Comparison of ENCODE assay signal across 8 cellular contexts in the genomic region with DNA sequence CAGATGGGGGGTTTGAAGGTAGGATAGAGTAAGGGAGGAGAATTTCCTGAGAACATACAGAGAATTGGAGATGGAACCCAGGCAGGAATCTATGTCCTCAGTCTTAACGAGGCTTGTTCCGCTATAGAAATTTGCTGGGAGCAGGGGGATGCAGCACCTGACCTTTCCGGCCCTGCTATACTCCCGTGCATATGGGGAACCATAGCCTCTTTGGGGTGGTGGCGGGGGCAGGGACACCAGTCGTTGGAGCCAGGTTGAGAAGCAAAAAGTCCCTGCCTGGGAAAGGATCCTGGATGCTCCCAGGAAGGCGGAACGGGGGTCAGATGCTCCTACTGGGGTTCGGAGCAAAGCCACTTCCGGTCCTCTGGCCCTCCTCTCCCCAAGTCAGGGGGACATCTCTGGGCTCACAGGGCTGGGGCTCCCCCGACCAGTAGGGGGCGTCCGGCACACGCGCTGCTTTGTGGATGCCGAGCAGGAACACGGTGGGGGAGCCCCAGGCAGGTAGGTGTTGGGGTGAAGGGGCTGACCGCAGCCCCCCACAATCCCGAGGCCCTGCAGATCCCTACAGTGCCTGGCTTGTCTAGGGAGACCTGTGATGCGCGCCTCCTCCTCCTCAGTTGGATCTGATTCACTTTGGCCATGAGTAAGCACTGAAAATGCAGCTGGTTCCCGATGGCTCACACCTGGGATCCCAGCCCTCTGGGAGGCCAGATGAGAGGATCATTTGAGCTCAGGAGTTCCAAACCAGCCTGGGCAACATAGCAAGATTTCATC. TPM values are rescaled to one million over a fixed set of nuclear protein-coding genes. Genes with fewer than 3 reads are reported as not detected.
DNase-seq lines count a peak whose midpoint lies in the region; ATAC-seq, FAIRE-seq and TF ChIP-seq lines count a peak whose summit lies in the region.

No MANE protein-coding gene starts in this region.

- CTCF ChIA-PET in A673 (lab: Charles Lee) (interaction anchor here (0.5 to 1.5 kb wide), 6 partner anchors 15 to 1640 kb away, joined by 3 to 12 read pairs (median 4); no protein-coding TSS in a partner anchor), SK-N-SH (lab: Yijun Ruan, JAX) (interaction anchor here (0.6 to 14.5 kb wide), 29 partner anchors 10 to 114 kb away, joined by 3 to 281 read pairs (median 5); a partner anchor contains a TSS)

- H3K4me1 ChIP-seq in A673 (ENCODE audit: insufficient read depth, low read length, poor library complexity, severe bottlenecking) (peaks cover 3% of the 10 kb centered on the region), SK-N-SH (ENCODE audit: control insufficient read depth in 1 of 2, insufficient read depth in 2 of 2, low read depth in 1 of 2, low read length in 1 of 2) (peaks cover 0 to 10% of the 10 kb centered on the region in 2 experiments; a peak in 1 of 4 replicates), heart left ventricle (peaks cover 5 to 25% (median 17%) of the 10 kb centered on the region in 12 donors)

- no peaks in the 10 kb centered on the region for H3K9me3 Mint-ChIP-seq in activated naive CD4-positive, alpha-beta T cell treated with anti-CD3 and anti-CD28 coated beads, Interleukin-2, amount 50 U/mL, for 72 hours

- H3K4me2 ChIP-seq in SK-N-SH: no peak overlapping the region

- no TSS peak for BruUV-seq in A673 (replicated peaks; lab: Mats Ljungman, UMichigan)

- WGBS in SK-N-SH (ENCODE audit: low lambda C conversion rate): 43% methylated on average over 6 of the region's 22 CpGs
- WGBS in heart left ventricle, 4 donors: 13 to 22% (median 16%) methylated on average over 11 to 22 of the region's 22 CpGs

- H3K27me3 ChIP-seq in A673 (replicated peaks; ENCODE audit: insufficient read depth, low read depth, low read length, poor library complexity) (no peaks in the 10 kb centered on the region), HL-60 (ENCODE audit: insufficient read depth, poor library complexity, severe bottlenecking) (no peaks in the 10 kb centered on the region), SK-N-SH (ENCODE audit: insufficient read depth) (no peaks in the 10 kb centered on the region), heart left ventricle (peaks cover 0 to 3% (median 0%) of the 10 kb centered on the region in 9 donors)

- no peaks in the 10 kb centered on the region for H3K9me2 ChIP-seq in SK-N-SH

- H2AFZ ChIP-seq in SK-N-SH (ENCODE audit: low read depth): no peak overlapping the region

- H3F3A ChIP-seq in SK-N-SH (replicated peaks; ENCODE audit: insufficient read depth): no peaks in the 10 kb centered on the region

- H3K4me3 ChIP-seq in A673 (ENCODE audit: low read depth, low read length, poor library complexity, severe bottlenecking): no peak overlapping the region
- H3K4me3 ChIP-seq in HL-60 (replicated peaks; ENCODE audit: insufficient read depth, low read length): peak overlapping the region; percentile 19
- no peak overlapping the region for H3K4me3 ChIP-seq in SK-N-SH (ENCODE audit: low read depth in 2 of 2, low read length in 1 of 2)
- H3K4me3 ChIP-seq in heart left ventricle: peak overlapping the region in 1 of 12 donors; percentile 13

- H3K9ac ChIP-seq in SK-N-SH: no peak overlapping the region

- no peak for TF ChIP-seq EP300 in SK-N-SH (IDR thresholded peaks at IDR 0.05; ENCODE audit: borderline replicate concordance in 1 of 2, low read depth in 1 of 2, low read length in 1 of 2)

- DNase-seq in A673 (ENCODE audit: low spot score) (peak; percentile 79), GM12892 (ENCODE audit: insufficient read length) (peak; percentile 98), HL-60 (ENCODE audit: low read depth in 1 of 2, low spot score in 1 of 2) (peak; percentile 50 to 71), SK-N-SH (peak; percentile 91), heart left ventricle (peak; percentile 73 to 91 (median 78)), sciatic nerve (ENCODE audit: low spot score) (peak; percentile 88)
- peak; percentile 72 to 89 for DNase-seq in activated naive CD4-positive, alpha-beta T cell treated with anti-CD3 and anti-CD28 coated beads, Interleukin-2, amount 50 U/mL, for 72 hours (ENCODE audit: low spot score in 2 of 2)

- TF ChIP-seq CTCF in A673 (conservative IDR thresholded peaks at IDR 0.05; ENCODE audit: low read depth, low read length) (peak; percentile 98), HL-60 (IDR thresholded peaks at IDR 0.05; ENCODE audit: insufficient read depth, low read length) (peak; percentile 90), SK-N-SH (IDR thresholded peaks at IDR 0.05) (peak; percentile 95), heart left ventricle (IDR thresholded peaks at IDR 0.05) (peak; percentile 91 to 99 (median 96))

- H3K27ac Mint-ChIP-seq in activated naive CD4-positive, alpha-beta T cell treated with anti-CD3 and anti-CD28 coated beads, Interleukin-2, amount 50 U/mL, for 72 hours: peak overlapping the region in 1 of 2 donors; percentile 45

- H3K36me3 ChIP-seq in A673 (ENCODE audit: insufficient read depth, low read length, poor library complexity, severe bottlenecking): no peaks in the 10 kb centered on the region
- H3K36me3 ChIP-seq in SK-N-SH (replicated peaks in 1 of 2; ENCODE audit: control insufficient read depth in 1 of 2, insufficient read depth in 2 of 2, low read length in 1 of 2): no peaks in the 10 kb centered on the region
- no peaks in the 10 kb centered on the region for H3K36me3 ChIP-seq in heart left ventricle

- FAIRE-seq in GM12892 (lab: Jason Lieb, UNC): peak; percentile 93

- POLR2A ChIA-PET in A673 (lab: Charles Lee; ENCODE audit: low non-redundant PET): no interaction called here
- POLR2A ChIA-PET in SK-N-SH (lab: Yijun Ruan, JAX): interaction anchor here (0.6 kb wide), 1 partner anchor 40 kb away, joined by 3 read pairs; no protein-coding TSS in a partner anchor

- intact Hi-C loops in A673 (cut with micrococcal nuclease; ENCODE audit: unreplicated experiment): loop anchor here (1.0 to 2.0 kb wide), 2 partner anchors 40 to 114 kb away; no protein-coding TSS in a partner anchor
- intact Hi-C loops in heart left ventricle (cut with DNase I): loop anchor here in 9 of 10 donors (1.0 to 10.0 kb wide), 7 partner anchors 39 to 116 kb away; no protein-coding TSS in a partner anchor
- intact Hi-C loops in sciatic nerve (cut with DNase I): no loop called here

- TF ChIP-seq POLR2A in GM12892 (IDR thresholded peaks at IDR 0.05; ENCODE audit: low read depth, low read length) (no peak), heart left ventricle (IDR thresholded peaks at IDR 0.05) (no peak)

- peak; percentile 83 for TF ChIP-seq RAD21 in SK-N-SH (IDR thresholded peaks at IDR 0.05; ENCODE audit: low read length)

- no peaks in the 10 kb centered on the region for H3K79me2 ChIP-seq in SK-N-SH (ENCODE audit: insufficient read depth)

- H3K27ac ChIP-seq in A673 (ENCODE audit: low read depth, low read length, poor library complexity, severe bottlenecking) (no peak overlapping the region), HL-60 (replicated peaks) (no peak overlapping the region), SK-N-SH (ENCODE audit: low read depth in 2 of 2, low read length in 1 of 2) (no peak overlapping the region), heart left ventricle (no peak overlapping the region)

- H3K9me3 ChIP-seq in A673 (ENCODE audit: low read depth, low read length, poor library complexity, severe bottlenecking) (no peaks in the 10 kb centered on the region), SK-N-SH (no peaks in the 10 kb centered on the region), heart left ventricle (no peaks in the 10 kb centered on the region)

- ATAC-seq in activated naive CD4-positive, alpha-beta T cell treated with anti-CD3 and anti-CD28 coated beads, Interleukin-2, amount 50 U/mL, for 72 hours: peak; percentile 95 to 99
- ATAC-seq in heart left ventricle (peak in 3 of 4 donors; percentile 78 to 81 (median 78)), sciatic nerve (peak; percentile 83), GM21367 (IDR thresholded peaks at IDR 0.05; ENCODE audit: unreplicated experiment) (no peak)

- H3K36me3 Mint-ChIP-seq in activated naive CD4-positive, alpha-beta T cell treated with anti-CD3 and anti-CD28 coated beads, Interleukin-2, amount 50 U/mL, for 72 hours: no peaks in the 10 kb centered on the region

- no peaks in the 10 kb centered on the region for H4K20me1 ChIP-seq in SK-N-SH (ENCODE audit: insufficient read depth)

TF ChIP-seq in SK-N-SH, 30 proteins besides CTCF, POLR2A, EP300 and RAD21 (continues in another document):
- TF ChIP-seq SMC3 (IDR thresholded peaks at IDR 0.05; ENCODE audit: low read depth, low read length) (peak; percentile 82), NFIC (IDR thresholded peaks at IDR 0.05; ENCODE audit: borderline replicate concordance) (no peak), RFX5 (IDR thresholded peaks at IDR 0.05; ENCODE audit: low read length) (no peak), JUND (IDR thresholded peaks at IDR 0.05) (no peak), FOXM1 (IDR thresholded peaks at IDR 0.05; ENCODE audit: low read depth) (no peak), SIN3A (IDR thresholded peaks at IDR 0.05; ENCODE audit: borderline replicate concordance, low read depth, low read length) (no peak), TCF12 (IDR thresholded peaks at IDR 0.05) (peak; percentile 54)

RNA-seq across cellular contexts. Expression of a gene that starts 15.5 kb away (rescaled TPM):
- 41.5 and 42.4 TPM in 2 replicates for total RNA-seq in A673 (2021)
- 12.6 TPM for polyA plus RNA-seq in GM12892 (2012; ENCODE audit: missing spikeins)
- polyA plus RNA-seq in SK-N-SH (2012; rRNA removed): 8.8 and 13.1 TPM in 2 replicates
- 5.4 and 7.4 TPM in 2 replicates for polyA plus RNA-seq in SK-N-SH (2012; cell fraction: cytosol; rRNA removed)
- polyA plus RNA-seq in SK-N-SH (2012; cell fraction: nucleus; rRNA removed): 13.6 and 21.0 TPM in 2 replicates
- total RNA-seq in activated naive CD4-positive, alpha-beta T cell treated with anti-CD3 and anti-CD28 coated beads, Interleukin-2, amount 50 U/mL, for 72 hours: 10 to 100 TPM; 10.1 to 28.4 TPM
- 1 to 10 TPM; 1.7 to 5.5 (median 3.3) TPM for total RNA-seq in heart left ventricle
- polyA plus RNA-seq in heart left ventricle: 1 to 10 TPM; 2.5 to 3.1 TPM
- 12.7 TPM for total RNA-seq in sciatic nerve

RNA-seq across cellular contexts. Expression of a gene that starts 27.5 kb away (rescaled TPM):
- total RNA-seq in A673 (2021) (10.6 and 15.4 TPM in 2 replicates), heart left ventricle (10 to 100 TPM in 7 of 9 donors, 1 to 10 TPM in 2; 7.6 to 23.4 (median 12.7) TPM), sciatic nerve (39.4 TPM)
- polyA plus RNA-seq in GM12892 (2012; ENCODE audit: missing spikeins): 0.42 TPM
- polyA plus RNA-seq in SK-N-SH (2012; rRNA removed) (3.3 and 6.5 TPM in 2 replicates), heart left ventricle (10 to 100 TPM in 1 of 2 donors, 1 to 10 TPM in 1; 7.7 to 14.2 TPM)
- 3.5 and 5.8 TPM in 2 replicates for polyA plus RNA-seq in SK-N-SH (2012; cell fraction: cytosol; rRNA removed)
- polyA plus RNA-seq in SK-N-SH (2012; cell fraction: nucleus; rRNA removed): 18.3 and 22.6 TPM in 2 replicates
- under 1 TPM; 0.16 to 0.80 TPM for total RNA-seq in activated naive CD4-positive, alpha-beta T cell treated with anti-CD3 and anti-CD28 coated beads, Interleukin-2, amount 50 U/mL, for 72 hours

RNA-seq across cellular contexts. Expression of a gene that starts 46.5 kb away (rescaled TPM):
- total RNA-seq in A673 (2021) (0.11 TPM in 1 of 2 replicates, not detected in the other), heart left ventricle (100 to 1,000 TPM; 372 to 760 (median 534) TPM), sciatic nerve (1.9 TPM)
- not detected for polyA plus RNA-seq in GM12892 (2012; ENCODE audit: missing spikeins)
- polyA plus RNA-seq in SK-N-SH (2012; rRNA removed) (not detected in 2 replicates), heart left ventricle (100 to 1,000 TPM; 218 to 394 TPM)
- 0.01 and 0.03 TPM in 2 replicates for polyA plus RNA-seq in SK-N-SH (2012; cell fraction: cytosol; rRNA removed)
- polyA plus RNA-seq in SK-N-SH (2012; cell fraction: nucleus; rRNA removed): not detected in 2 replicates
- total RNA-seq in activated naive CD4-positive, alpha-beta T cell treated with anti-CD3 and anti-CD28 coated beads, Interleukin-2, amount 50 U/mL, for 72 hours: not detected

Comparison
In these comparisons a context has a peak if more than half of its experiments do, and no peak if none do; other contexts are left out.
1. RNA of a gene that starts 46.5 kb away (total RNA-seq): 372 to 760 TPM in heart left ventricle; 1.9 TPM in sciatic nerve (single experiment), 0.11 TPM in A673 and not detected in activated naive CD4-positive, alpha-beta T cell treated with anti-CD3 and anti-CD28 coated beads, Interleukin-2, amount 50 U/mL, for 72 hours; every median in the first group is over 100 times any median in the second.
2. Peak in every context shown above with its lines, with median percentiles within 50 percentile points of each other: DNase-seq and CTCF ChIP-seq.